1 cellular context compared by ENCODE assay signal in the genomic region with DNA sequence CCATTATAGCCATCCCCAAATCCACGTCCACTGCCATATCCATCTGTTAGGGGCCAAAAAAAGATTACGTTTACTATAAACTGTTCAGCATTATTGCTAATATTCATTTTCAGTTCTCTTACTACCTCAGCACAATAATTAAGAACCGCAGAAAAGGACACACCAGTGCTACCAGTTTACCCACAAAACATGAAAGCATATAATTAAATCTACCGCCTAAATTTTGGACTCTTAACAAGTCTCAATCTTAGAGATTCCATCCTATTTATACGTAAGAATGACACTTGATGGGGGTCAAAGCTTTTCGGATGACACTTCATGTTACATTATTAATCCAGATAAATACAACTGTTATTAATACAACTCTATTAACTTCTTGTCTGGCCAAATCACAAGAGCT.
TF ChIP-seq lines count a peak whose summit lies in the region.

No MANE protein-coding gene starts in this region.

TF ChIP-seq in IMR-90, 13 proteins besides CTCF, POLR2A, EP300 and RAD21:
- TF ChIP-seq MAZ (IDR thresholded peaks at IDR 0.05; ENCODE audit: borderline replicate concordance, low read depth, low read length) (no peak), MAFK (IDR thresholded peaks at IDR 0.05; ENCODE audit: low read depth, low read length) (no peak), BHLHE40 (IDR thresholded peaks at IDR 0.05; ENCODE audit: low read depth, low read length) (no peak), NFE2L2 (IDR thresholded peaks at IDR 0.05; ENCODE audit: low read depth, low read length) (no peak), RCOR1 (IDR thresholded peaks at IDR 0.05; ENCODE audit: insufficient replicate concordance, low read length) (no peak), RFX5 (IDR thresholded peaks at IDR 0.05; ENCODE audit: low read depth, low read length) (no peak), CHD1 (IDR thresholded peaks at IDR 0.05; ENCODE audit: low read depth, low read length) (no peak), FOS (IDR thresholded peaks at IDR 0.05; ENCODE audit: low read depth, low read length) (no peak), ELK1 (IDR thresholded peaks at IDR 0.05; ENCODE audit: borderline replicate concordance, low read depth, low read length) (no peak), MXI1 (IDR thresholded peaks at IDR 0.05; ENCODE audit: borderline replicate concordance, low read depth, low read length) (no peak)
